In the genomic region with DNA sequence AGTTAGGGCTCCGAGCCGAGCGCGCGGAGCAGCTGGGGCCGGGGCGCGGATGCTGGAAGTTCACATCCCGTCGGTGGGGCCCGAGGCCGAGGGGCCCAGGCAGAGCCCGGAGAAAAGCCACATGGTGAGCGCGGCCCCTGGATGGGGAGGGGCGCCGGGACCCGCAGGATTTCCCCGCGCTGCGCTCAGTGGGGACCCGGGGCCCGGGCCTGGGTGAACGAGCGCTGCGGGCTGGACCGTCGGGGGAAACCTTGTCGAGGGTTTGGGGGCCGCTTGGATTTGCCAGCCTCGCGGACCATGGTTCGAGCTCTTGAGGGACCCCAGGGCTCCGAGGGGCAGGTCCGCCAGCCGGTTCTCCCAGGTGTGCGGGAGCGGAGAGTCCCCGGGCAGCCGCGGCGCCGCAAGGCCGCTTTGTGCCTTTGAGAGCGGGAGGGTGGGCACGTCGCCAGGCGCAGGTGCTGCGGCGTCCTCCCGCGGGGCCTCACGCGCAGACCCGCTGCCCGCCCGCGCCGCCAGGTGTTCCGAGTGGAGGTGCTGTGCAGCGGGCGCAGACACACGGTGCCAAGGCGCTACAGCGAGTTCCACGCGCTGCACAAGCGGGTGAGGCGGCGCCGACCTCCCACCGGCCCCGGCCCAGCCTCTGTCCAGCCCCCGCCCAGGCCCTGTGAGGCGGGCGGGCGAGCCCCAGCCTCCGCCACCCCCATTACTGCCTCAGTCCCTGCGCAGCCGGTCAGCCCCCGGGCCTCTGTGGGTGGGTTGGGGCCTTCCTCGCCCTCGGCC, we compare ENCODE assay signal across 8 cellular contexts. TPM values are rescaled to one million over a fixed set of nuclear protein-coding genes. Genes with fewer than 3 reads are reported as not detected.
DNase-seq lines count a peak whose midpoint lies in the region; ATAC-seq and TF ChIP-seq lines count a peak whose summit lies in the region.

A gene (plus strand): TSS at position 5 of the 780 bp plus-strand sequence. CDS start 45 bp downstream, at position 50.

- peak within 1 kb of the TSS; percentile 71 for H3K9ac ChIP-seq in MM.1S (ENCODE audit: low read length)

- POLR2A ChIA-PET in CD8-positive, alpha-beta T cell (lab: Charles Lee), result interaction anchor here (0.9 to 2.7 kb wide), 2 partner anchors 11 to 58 kb away, joined by 3 to 25 read pairs; a partner anchor contains a TSS

- no peak for TF ChIP-seq CTCF in CD8-positive, alpha-beta T cell (IDR thresholded peaks at IDR 0.05)
- TF ChIP-seq CTCF in MM.1S (IDR thresholded peaks at IDR 0.05; ENCODE audit: low read length), result no peak
- no peak for TF ChIP-seq CTCF in astrocyte of the spinal cord (IDR thresholded peaks at IDR 0.05; ENCODE audit: low read depth, low read length)
- TF ChIP-seq CTCF in left lung (IDR thresholded peaks at IDR 0.05), result no peak

- H3K9me3 ChIP-seq in CD8-positive, alpha-beta T cell (ENCODE audit: low read length), result no peaks in the 10 kb centered on the region
- H3K9me3 ChIP-seq in MM.1S (replicated peaks; ENCODE audit: insufficient read depth, low read length) (no peaks in the 10 kb centered on the region), left lung (no peaks in the 10 kb centered on the region)

- intact Hi-C loops in CD8-positive, alpha-beta T cell (cut with DNase I, micrococcal nuclease), result loop anchor here (2.0 to 10.0 kb wide), 3 partner anchors 55 to 865 kb away; no protein-coding TSS in a partner anchor
- intact Hi-C loops in left lung (cut with DNase I), result no loop called here

- no peaks in the 10 kb centered on the region for H3K9me3 Mint-ChIP-seq in CD8-positive, alpha-beta T cell

- H3K36me3 Mint-ChIP-seq in CD8-positive, alpha-beta T cell, result peaks cover 23% of the 10 kb centered on the region

- H3K4me1 ChIP-seq in CD8-positive, alpha-beta T cell (ENCODE audit: insufficient read depth, low read length), result peaks cover 30% of the 10 kb centered on the region
- H3K4me1 ChIP-seq in MM.1S (ENCODE audit: low read length) (peaks cover 12% of the 10 kb centered on the region), left lung (peaks cover 12 to 46% of the 10 kb centered on the region in 2 donors)

- peaks cover 3% of the 10 kb centered on the region for H3K27me3 Mint-ChIP-seq in CD8-positive, alpha-beta T cell (ENCODE audit: low read depth)

- peak within 1 kb of the TSS; percentile 91 for H2AFZ ChIP-seq in MM.1S (ENCODE audit: low read length)

- peaks cover 10% of the 10 kb centered on the region; the same call in 1 of the 2 replicates for H3K79me2 ChIP-seq in MM.1S (ENCODE audit: low read length)

- peaks cover 1% of the 10 kb centered on the region; the same call in 1 of the 2 replicates for H4K20me1 ChIP-seq in MM.1S (ENCODE audit: insufficient read depth, low read length)

- peaks cover 14% of the 10 kb centered on the region for H3K27me3 ChIP-seq in CD8-positive, alpha-beta T cell (ENCODE audit: insufficient read depth, low read length)
- H3K27me3 ChIP-seq in MM.1S (replicated peaks; ENCODE audit: insufficient read depth, low read length) (no peaks in the 10 kb centered on the region), left lung (peaks cover 13 to 31% of the 10 kb centered on the region in 2 donors)

- peak within 1 kb of the TSS; percentile 88 for H3K4me2 ChIP-seq in MM.1S (ENCODE audit: low read depth, low read length)

- H3K27ac Mint-ChIP-seq in CD8-positive, alpha-beta T cell, result no peak within 1 kb of the TSS

- DNase-seq in CD8-positive, alpha-beta T cell, result peak in 3 of 7 experiments; percentile 32 to 53 (median 40)
- DNase-seq in MM.1S (peak; percentile 26), astrocyte of the spinal cord (ENCODE audit: low read depth, low spot score) (no peak), left lung (peak in 1 of 2 donors; percentile 82), GM19240 (ENCODE audit: insufficient read length, low spot score) (no peak)

- ATAC-seq in CD8-positive, alpha-beta T cell, result peak; percentile 10
- ATAC-seq in GM19324 (IDR thresholded peaks at IDR 0.05; ENCODE audit: low FRiP score, unreplicated experiment), result peak; percentile 6
- ATAC-seq in left lung, result peak; percentile 19
- ATAC-seq in GM18909 (IDR thresholded peaks at IDR 0.05; ENCODE audit: poor library complexity, unreplicated experiment), result no peak

- H3K27ac ChIP-seq in CD8-positive, alpha-beta T cell (ENCODE audit: low read depth, low read length), result no peak within 1 kb of the TSS
- H3K27ac ChIP-seq in MM.1S (ENCODE audit: low read length) (peak within 1 kb of the TSS; percentile 57; the same call in 1 of the 2 replicates), left lung (no peak within 1 kb of the TSS), temporal lobe (ENCODE audit: low read depth, low read length) (peak within 1 kb of the TSS; percentile 69)

- H3F3A ChIP-seq in MM.1S (ENCODE audit: insufficient read depth, low read length), result peaks cover 52% of the 10 kb centered on the region

- peak within 1 kb of the TSS; percentile 37 for H3K4me3 ChIP-seq in CD8-positive, alpha-beta T cell (ENCODE audit: low read depth, low read length)
- H3K4me3 ChIP-seq in MM.1S (ENCODE audit: low read length) (peak within 1 kb of the TSS; percentile 82), astrocyte of the spinal cord (ENCODE audit: low read depth, low read length) (peak within 1 kb of the TSS; percentile 41), left lung (peak within 1 kb of the TSS; percentile 41 to 50)

- H3K36me3 ChIP-seq in CD8-positive, alpha-beta T cell (ENCODE audit: insufficient read depth, low read length), result peaks cover 8% of the 10 kb centered on the region
- H3K36me3 ChIP-seq in MM.1S (replicated peaks; ENCODE audit: insufficient read depth, low read length) (no peaks in the 10 kb centered on the region), left lung (peaks cover 0 to 31% of the 10 kb centered on the region in 2 donors)

- no peaks in the 10 kb centered on the region for H3K9me2 ChIP-seq in MM.1S (replicated peaks; ENCODE audit: insufficient read depth, low read length)

- CTCF ChIA-PET in CD8-positive, alpha-beta T cell (lab: Charles Lee), result interaction anchor here (1.1 to 2.7 kb wide), 2 partner anchors 7 to 10 kb away, joined by 3 to 18 read pairs; no protein-coding TSS in a partner anchor

- H3K4me1 Mint-ChIP-seq in CD8-positive, alpha-beta T cell (ENCODE audit: low read depth), result peaks cover 26% of the 10 kb centered on the region

- H3K4me3 Mint-ChIP-seq in CD8-positive, alpha-beta T cell, result peak within 1 kb of the TSS; percentile 68

- in situ Hi-C loops in astrocyte of the spinal cord (cut with HindIII; ENCODE audit: low sequenced_read_pairs), result no loop called here

RNA-seq across cellular contexts. Expression of the gene that starts here (rescaled TPM):
- total RNA-seq in CD8-positive, alpha-beta T cell, result under 1 TPM; 0.33 to 0.60 TPM
- total RNA-seq in left lung (1 to 10 TPM; 6.2 to 7.4 TPM), temporal lobe (4.2 TPM)

Comparison
In these comparisons a context has a peak if more than half of its experiments do, and no peak if none do; other contexts are left out.
1. Peak in ATAC-seq and H3K4me3 ChIP-seq in CD8-positive, alpha-beta T cell; RNA of the gene not detected or under 1 TPM.
2. H3K27ac ChIP-seq: peak in MM.1S (single experiment) and temporal lobe (single experiment); none in CD8-positive, alpha-beta T cell (single experiment) and left lung (0 of 2).
3. intact Hi-C loops: an anchor here in CD8-positive, alpha-beta T cell (2.0 to 10.0 kb wide); none called in left lung.
4. Peak in every context shown above with its lines, with median percentiles within 50 percentile points of each other: H3K4me3 ChIP-seq.